In genomic region chr12:113466770-113467153, GRCh38 we compare ENCODE assay signal across 16 cellular contexts. TPM values are rescaled to one million over a fixed set of nuclear protein-coding genes. Genes with fewer than 3 reads are reported as not detected.
DNase-seq lines count a peak whose midpoint lies in the region; ATAC-seq, FAIRE-seq and TF ChIP-seq lines count a peak whose summit lies in the region.
"Had no signal": no experiment of that assay in that cellular context is flagged by ENCODE, and none has a peak within 500 bp of the region (broad histone marks: within the 10 kb centered on the region; RNA-seq: fewer than 3 reads in every experiment).

No MANE protein-coding gene starts in this region.

- no peaks in the 10 kb centered on the region for H3K9me3 ChIP-seq in muscle layer of duodenum (ENCODE audit: control insufficient read depth in 1 of 2, low read length in 2 of 2)
- H3K9me3 ChIP-seq in SJCRH30 (replicated peaks) = no peaks in the 10 kb centered on the region
- H3K9me3 ChIP-seq: transverse colon had no signal

- ATAC-seq in stimulated activated naive CD8-positive, alpha-beta T cell treated with anti-CD3 and anti-CD28 coated beads, Interleukin-15, Interleukin-2, amounts not matched to agents 100 U/mL and 50 U/mL, for 24 hours = no peak

- H3K4me3 Mint-ChIP-seq in stimulated activated naive CD8-positive, alpha-beta T cell treated with anti-CD3 and anti-CD28 coated beads, Interleukin-15, Interleukin-2, amounts not matched to agents 100 ng/mL and 50 ng/mL, for 24 hours = peak overlapping the region; percentile 48
- H3K4me3 Mint-ChIP-seq in activated T-helper 2 cell treated with anti-CD3 and anti-CD28 coated beads, Interferon-gamma antibody, Interleukin-2, Interleukin-4, amounts not matched to agents 10 μg/mL and 5 μg/mL and 100 μg/mL, durations not matched to agents 14 hours and 24 hours and 36 hours (ENCODE audit: low read depth) = no peak overlapping the region

- no peaks in the 10 kb centered on the region for H3K36me3 ChIP-seq in bronchial epithelial cell (ENCODE audit: control insufficient read depth, insufficient read depth, low read length)
- no peaks in the 10 kb centered on the region for H3K36me3 ChIP-seq in muscle layer of duodenum (ENCODE audit: control insufficient read depth in 1 of 2, insufficient read depth in 2 of 2, low read length in 2 of 2)
- H3K36me3 ChIP-seq in SJCRH30 = no peaks in the 10 kb centered on the region
- H3K36me3 ChIP-seq: transverse colon had no signal

- DNase-seq in stimulated activated naive CD8-positive, alpha-beta T cell treated with anti-CD3 and anti-CD28 coated beads, Interleukin-15, Interleukin-2, amounts not matched to agents 100 U/mL and 50 U/mL, for 24 hours = no peak
- DNase-seq in bronchial epithelial cell (ENCODE audit: low read depth) (no peak), SJCRH30 (no peak), putamen (ENCODE audit: low spot score) (no peak), OCI-M1 (lab: John Stamatoyannopoulos, UW) (no peak)
- DNase-seq in activated T-helper 2 cell treated with anti-CD3 and anti-CD28 coated beads, Interferon-gamma antibody, Interleukin-2, Interleukin-4, amounts not matched to agents 10 μg/mL and 5 μg/mL and 100 μg/mL, durations not matched to agents 14 hours and 24 hours and 36 hours (ENCODE audit: low spot score) = no peak
- DNase-seq: immature natural killer cell, NCI-H2081 treated with DMSO at 0.1 percent for 48 hours, transverse colon had no signal

- H3K4me3 ChIP-seq in bronchial epithelial cell (ENCODE audit: low read depth, low read length) (peak overlapping the region; percentile 69), muscle layer of duodenum (ENCODE audit: low read depth in 1 of 2, low read length in 2 of 2) (peak overlapping the region; percentile 21 to 54), SJCRH30 (no peak overlapping the region)
- H3K4me3 ChIP-seq: PC-9 had no signal

- FAIRE-seq in bronchial epithelial cell (lab: Jason Lieb, UNC) = peak; percentile 91

- no peaks in the 10 kb centered on the region for H3K9me3 Mint-ChIP-seq in stimulated activated naive CD8-positive, alpha-beta T cell treated with anti-CD3 and anti-CD28 coated beads, Interleukin-15, Interleukin-2, amounts not matched to agents 100 ng/mL and 50 ng/mL, for 24 hours
- H3K9me3 Mint-ChIP-seq in activated T-helper 2 cell treated with anti-CD3 and anti-CD28 coated beads, Interferon-gamma antibody, Interleukin-2, Interleukin-4, amounts not matched to agents 10 μg/mL and 5 μg/mL and 100 μg/mL, durations not matched to agents 14 hours and 24 hours and 36 hours = no peaks in the 10 kb centered on the region
- H3K9me3 Mint-ChIP-seq: immature natural killer cell had no signal

- H3K36me3 Mint-ChIP-seq in stimulated activated naive CD8-positive, alpha-beta T cell treated with anti-CD3 and anti-CD28 coated beads, Interleukin-15, Interleukin-2, amounts not matched to agents 100 ng/mL and 50 ng/mL, for 24 hours (ENCODE audit: low read depth) = no peaks in the 10 kb centered on the region
- no peaks in the 10 kb centered on the region for H3K36me3 Mint-ChIP-seq in activated T-helper 2 cell treated with anti-CD3 and anti-CD28 coated beads, Interferon-gamma antibody, Interleukin-2, Interleukin-4, amounts not matched to agents 10 μg/mL and 5 μg/mL and 100 μg/mL, durations not matched to agents 14 hours and 24 hours and 36 hours (ENCODE audit: low read depth)

- H3K27ac Mint-ChIP-seq in stimulated activated naive CD8-positive, alpha-beta T cell treated with anti-CD3 and anti-CD28 coated beads, Interleukin-15, Interleukin-2, amounts not matched to agents 100 ng/mL and 50 ng/mL, for 24 hours = peak overlapping the region; percentile 21
- H3K27ac Mint-ChIP-seq in activated T-helper 2 cell treated with anti-CD3 and anti-CD28 coated beads, Interferon-gamma antibody, Interleukin-2, Interleukin-4, amounts not matched to agents 10 μg/mL and 5 μg/mL and 100 μg/mL, durations not matched to agents 14 hours and 24 hours and 36 hours = no peak overlapping the region
- H3K27ac Mint-ChIP-seq: CD14-positive monocyte, immature natural killer cell had no signal

- H3K27me3 Mint-ChIP-seq in stimulated activated naive CD8-positive, alpha-beta T cell treated with anti-CD3 and anti-CD28 coated beads, Interleukin-15, Interleukin-2, amounts not matched to agents 100 ng/mL and 50 ng/mL, for 24 hours = peaks cover 70% of the 10 kb centered on the region
- H3K27me3 Mint-ChIP-seq in activated T-helper 2 cell treated with anti-CD3 and anti-CD28 coated beads, Interferon-gamma antibody, Interleukin-2, Interleukin-4, amounts not matched to agents 10 μg/mL and 5 μg/mL and 100 μg/mL, durations not matched to agents 14 hours and 24 hours and 36 hours (ENCODE audit: low read depth) = peaks cover 66% of the 10 kb centered on the region

- TF ChIP-seq CTCF in bronchial epithelial cell (IDR thresholded peaks at IDR 0.05; ENCODE audit: insufficient read depth, low read length, severe bottlenecking) = no peak

- H3K27ac ChIP-seq in muscle layer of duodenum (ENCODE audit: low read length) = no peak overlapping the region
- no peak overlapping the region for H3K27ac ChIP-seq in SJCRH30
- H3K27ac ChIP-seq: KMS-11, PC-9, transverse colon had no signal

- H3K4me1 ChIP-seq in muscle layer of duodenum (ENCODE audit: control insufficient read depth in 1 of 2, insufficient read depth in 2 of 2, low read length in 2 of 2) (peaks cover 0 to 52% of the 10 kb centered on the region in 2 donors), SJCRH30 (no peaks in the 10 kb centered on the region)

- peaks cover 63% of the 10 kb centered on the region for H3K27me3 ChIP-seq in bronchial epithelial cell (ENCODE audit: control insufficient read depth, insufficient read depth, low read length)
- peaks cover 72% of the 10 kb centered on the region for H3K27me3 ChIP-seq in muscle layer of duodenum (ENCODE audit: low read depth, low read length)
- H3K27me3 ChIP-seq in SJCRH30 = peaks cover 3% of the 10 kb centered on the region; the same call in 1 of the 2 replicates

- intact Hi-C loops in activated T-helper 2 cell treated with anti-CD3 and anti-CD28 coated beads, Interferon-gamma antibody, Interleukin-2, Interleukin-4, amounts not matched to agents 10 μg/mL and 5 μg/mL and 100 μg/mL, durations not matched to agents 14 hours and 24 hours and 36 hours (cut with micrococcal nuclease) = loop anchor here (2.0 kb wide), 2 partner anchors 934 to 978 kb away; no protein-coding TSS in a partner anchor

- H3K4me1 Mint-ChIP-seq in stimulated activated naive CD8-positive, alpha-beta T cell treated with anti-CD3 and anti-CD28 coated beads, Interleukin-15, Interleukin-2, amounts not matched to agents 100 ng/mL and 50 ng/mL, for 24 hours (ENCODE audit: low read depth) = peaks cover 23% of the 10 kb centered on the region
- H3K4me1 Mint-ChIP-seq in activated T-helper 2 cell treated with anti-CD3 and anti-CD28 coated beads, Interferon-gamma antibody, Interleukin-2, Interleukin-4, amounts not matched to agents 10 μg/mL and 5 μg/mL and 100 μg/mL, durations not matched to agents 14 hours and 24 hours and 36 hours (ENCODE audit: low read depth) = peaks cover 9% of the 10 kb centered on the region

RNA-seq across cellular contexts. Expression of gene LHX5, which starts 4.9 kb away (rescaled TPM):
- total RNA-seq in bronchial epithelial cell = 0.26 and 0.77 TPM in 2 replicates
- total RNA-seq in SJCRH30 (2014; rRNA removed; shearing (Covaris generic)) = not detected in 2 replicates
- not detected in 2 replicates for total RNA-seq in activated T-helper 2 cell treated with anti-CD3 and anti-CD28 coated beads, Interferon-gamma antibody, Interleukin-2, Interleukin-4, amounts not matched to agents 10 μg/mL and 5 μg/mL and 100 μg/mL, durations not matched to agents 14 hours and 24 hours and 36 hours
- total RNA-seq: H4, omental fat pad, transverse colon had no signal

RNA-seq across cellular contexts. Expression of gene SDSL, which starts 44.6 kb away (rescaled TPM):
- 4.7 and 21.5 TPM in 2 replicates for total RNA-seq in bronchial epithelial cell
- total RNA-seq in SJCRH30 (2014; rRNA removed; shearing (Covaris generic)) = 1.5 and 1.9 TPM in 2 replicates
- total RNA-seq in activated T-helper 2 cell treated with anti-CD3 and anti-CD28 coated beads, Interferon-gamma antibody, Interleukin-2, Interleukin-4, amounts not matched to agents 10 μg/mL and 5 μg/mL and 100 μg/mL, durations not matched to agents 14 hours and 24 hours and 36 hours = 0.46 and 0.67 TPM in 2 replicates
